ENCODE assay signal across 26 cellular contexts in the genomic region with DNA sequence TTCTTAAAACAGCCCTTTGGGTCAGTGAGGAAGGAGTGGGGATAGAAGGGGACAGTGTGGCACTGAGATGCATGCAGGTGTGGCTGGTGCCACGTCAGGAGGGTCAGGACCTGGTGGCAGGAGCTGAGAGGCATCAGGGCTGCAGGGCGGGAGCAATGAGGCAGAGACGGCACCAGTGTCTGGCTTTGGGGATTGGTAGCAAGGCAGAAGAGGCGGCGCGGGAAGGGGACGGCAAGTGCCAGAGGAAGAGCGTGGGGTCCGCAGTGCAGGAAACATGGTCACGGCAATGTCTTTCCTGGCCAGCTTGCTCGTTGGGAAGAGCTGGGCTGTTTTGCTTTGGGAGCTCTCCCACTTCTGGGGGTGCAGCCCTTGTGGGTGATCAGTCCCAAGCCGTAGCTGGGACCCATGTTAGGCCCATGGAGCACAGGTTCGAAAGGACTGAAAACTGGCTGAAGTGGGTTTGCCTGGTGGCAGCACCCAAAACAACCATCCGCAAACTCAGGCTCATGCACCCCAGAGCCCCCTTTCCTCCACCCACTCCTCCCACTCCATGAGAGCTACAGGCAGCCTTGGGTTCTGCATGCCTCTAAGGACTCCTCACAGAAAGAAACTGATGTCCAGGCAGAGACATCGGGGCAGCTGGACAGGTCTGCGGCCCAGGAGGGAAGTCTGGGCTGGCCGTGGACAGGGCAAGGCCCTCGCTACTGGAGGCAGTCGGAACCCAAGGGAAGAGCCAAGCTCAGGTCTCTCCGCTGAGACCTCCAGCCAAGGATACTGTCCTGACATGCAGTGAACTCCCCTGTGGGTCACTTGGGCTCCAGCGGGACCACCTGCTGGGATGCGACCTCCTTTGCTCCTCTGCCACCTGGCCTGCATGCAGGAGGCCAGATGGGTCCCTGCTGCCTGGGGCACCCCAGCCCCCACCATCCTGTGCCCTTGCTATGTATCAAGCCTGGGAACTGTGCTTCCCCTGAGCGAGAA.
A peak's percentile ranks its signal among the peaks of the same experiment; 100 is the strongest.
DNase-seq lines count a peak whose midpoint lies in the region; ATAC-seq and TF ChIP-seq lines count a peak whose summit lies in the region.
"Had no signal": no experiment of that assay in that cellular context is flagged by ENCODE, and none has a peak within 500 bp of the region (broad histone marks: within the 10 kb centered on the region; RNA-seq: fewer than 3 reads in every experiment).

No MANE protein-coding gene starts in this region.

- peaks cover 5% of the 10 kb centered on the region for H3K4me1 Mint-ChIP-seq in activated naive CD8-positive, alpha-beta T cell (ENCODE audit: low read depth)
- peaks cover 4% of the 10 kb centered on the region for H3K4me1 Mint-ChIP-seq in activated naive CD8-positive, alpha-beta T cell treated with anti-CD3 and anti-CD28 coated beads, Interleukin-2, amount 50 U/mL, for 24 hours
- no peaks in the 10 kb centered on the region for H3K4me1 Mint-ChIP-seq in endodermal cell
- H3K4me1 Mint-ChIP-seq: nephron progenitor cell had no signal

- H3K27me3 Mint-ChIP-seq in activated naive CD8-positive, alpha-beta T cell: peaks cover 2% of the 10 kb centered on the region
- H3K27me3 Mint-ChIP-seq in activated naive CD8-positive, alpha-beta T cell treated with anti-CD3 and anti-CD28 coated beads, Interleukin-2, amount 50 U/mL, for 24 hours: peaks cover 6% of the 10 kb centered on the region
- no peaks in the 10 kb centered on the region for H3K27me3 Mint-ChIP-seq in endodermal cell (ENCODE audit: insufficient read depth)

- H3K9me3 ChIP-seq in HEK293 (ENCODE audit: control insufficient read depth, insufficient read depth, low read depth, low read length) (no peaks in the 10 kb centered on the region), endodermal cell (ENCODE audit: control insufficient read depth, low read length) (peaks cover 4% of the 10 kb centered on the region), osteoblast (ENCODE audit: low read depth, low read length) (no peaks in the 10 kb centered on the region)
- H3K9me3 ChIP-seq: pancreas had no signal

- peaks cover 26% of the 10 kb centered on the region for H4K20me1 ChIP-seq in osteoblast (ENCODE audit: insufficient read depth, low read length)

- no peaks in the 10 kb centered on the region for H3K9me3 Mint-ChIP-seq in activated naive CD8-positive, alpha-beta T cell (ENCODE audit: low read depth)
- H3K9me3 Mint-ChIP-seq in activated naive CD8-positive, alpha-beta T cell treated with anti-CD3 and anti-CD28 coated beads, Interleukin-2, amount 50 U/mL, for 24 hours: peaks cover 4% of the 10 kb centered on the region
- peaks cover 22% of the 10 kb centered on the region for H3K9me3 Mint-ChIP-seq in endodermal cell

- H3K36me3 Mint-ChIP-seq in activated naive CD8-positive, alpha-beta T cell: no peaks in the 10 kb centered on the region
- no peaks in the 10 kb centered on the region for H3K36me3 Mint-ChIP-seq in activated naive CD8-positive, alpha-beta T cell treated with anti-CD3 and anti-CD28 coated beads, Interleukin-2, amount 50 U/mL, for 24 hours (ENCODE audit: low read depth)
- peaks cover 1% of the 10 kb centered on the region for H3K36me3 Mint-ChIP-seq in endodermal cell (ENCODE audit: low read depth)

- no peak for TF ChIP-seq CTCF in HEK293 (tag by site-specific recombination; IDR thresholded peaks at IDR 0.05)
- TF ChIP-seq CTCF in endodermal cell (conservative IDR thresholded peaks at IDR 0.05): no peak
- no peak for TF ChIP-seq CTCF in osteoblast (IDR thresholded peaks at IDR 0.05; ENCODE audit: extremely low read depth, low read depth, low read length)

- peak overlapping the region; percentile 57 for H3K4me3 Mint-ChIP-seq in activated naive CD8-positive, alpha-beta T cell
- H3K4me3 Mint-ChIP-seq in activated naive CD8-positive, alpha-beta T cell treated with anti-CD3 and anti-CD28 coated beads, Interleukin-2, amount 50 U/mL, for 24 hours: no peak overlapping the region
- no peak overlapping the region for H3K4me3 Mint-ChIP-seq in endodermal cell
- H3K4me3 Mint-ChIP-seq: CD4-positive, alpha-beta T cell; nephron progenitor cell had no signal

- ATAC-seq in activated naive CD8-positive, alpha-beta T cell treated with anti-CD3 and anti-CD28 coated beads, Interleukin-2, amount 50 U/mL, for 24 hours: no peak
- no peak for ATAC-seq in HG03520 (IDR thresholded peaks at IDR 0.05; ENCODE audit: unreplicated experiment)
- no peak for ATAC-seq in activated CD4-positive, CD25-positive, alpha-beta regulatory T cell treated with anti-CD3 and anti-CD28 coated beads, Interleukin-2, amount 50 U/mL, for 24 hours
- ATAC-seq: A549, heart left ventricle, pancreas had no signal

- H3K4me2 ChIP-seq in osteoblast (ENCODE audit: insufficient read depth, low read length): no peak overlapping the region
- H3K4me2 ChIP-seq: A549 had no signal

- DNase-seq in activated naive CD8-positive, alpha-beta T cell treated with anti-CD3 and anti-CD28 coated beads, Interleukin-2, amount 50 U/mL, for 24 hours: no peak
- peak; percentile 40 for DNase-seq in endodermal cell
- DNase-seq in osteoblast (ENCODE audit: insufficient read length, low spot score, missing footprints): peak; percentile 71
- no peak for DNase-seq in SKM-1 treated with dmso at 0.1 percent for 144 hours (lab: John Stamatoyannopoulos, UW; ENCODE audit: unreplicated experiment)
- DNase-seq: activated CD4-positive, alpha-beta T cell treated with anti-CD3 and anti-CD28 coated beads, Interleukin-2, amount 50 U/mL, for 48 hours; activated CD4-positive, CD25-positive, alpha-beta regulatory T cell treated with anti-CD3 and anti-CD28 coated beads, Interleukin-2, amount 50 U/mL, for 72 hours; anterior cingulate cortex; foreskin fibroblast; GM23248; kidney glomerular epithelial cell; NCI-H1092 treated with DMSO at 0.1 percent for 48 hours; NCI-H1694 treated with DMSO at 0.1 percent for 48 hours; NCI-H82; nephron progenitor cell; stimulated activated CD4-positive, alpha-beta T cell treated with anti-CD3 and anti-CD28 coated beads, Interleukin-4, amount 100 ng/mL, for 24 hours had no signal

- H3K27ac Mint-ChIP-seq in activated naive CD8-positive, alpha-beta T cell: no peak overlapping the region
- no peak overlapping the region for H3K27ac Mint-ChIP-seq in activated naive CD8-positive, alpha-beta T cell treated with anti-CD3 and anti-CD28 coated beads, Interleukin-2, amount 50 U/mL, for 24 hours
- no peak overlapping the region for H3K27ac Mint-ChIP-seq in endodermal cell
- H3K27ac Mint-ChIP-seq: CD4-positive, alpha-beta T cell; nephron progenitor cell had no signal

- H3K79me2 ChIP-seq in osteoblast (ENCODE audit: insufficient read depth, low read length): peaks cover 24% of the 10 kb centered on the region

- no peak overlapping the region for H3K27ac ChIP-seq in HEK293 (ENCODE audit: extremely low read depth, low read depth, low read length)
- H3K27ac ChIP-seq in endodermal cell (ENCODE audit: low read depth, low read length): no peak overlapping the region
- H3K27ac ChIP-seq in osteoblast (ENCODE audit: low read depth, low read length): no peak overlapping the region
- H3K27ac ChIP-seq: A549, esophagus muscularis mucosa, GM23248, heart left ventricle, pancreas, SK-N-MC, tibial nerve had no signal

- CTCF ChIA-PET in HEK293 (lab: Yijun Ruan, JAX): interaction anchor here (0.5 to 0.8 kb wide), 4 partner anchors 329 to 395 kb away, joined by 3 to 4 read pairs (median 3); no protein-coding TSS in a partner anchor

- H3K27me3 ChIP-seq in endodermal cell (ENCODE audit: control insufficient read depth, insufficient read depth, low read length, poor library complexity, severe bottlenecking): peaks cover 7% of the 10 kb centered on the region
- no peaks in the 10 kb centered on the region for H3K27me3 ChIP-seq in osteoblast (ENCODE audit: insufficient read depth, low read length)
- H3K27me3 ChIP-seq: esophagus muscularis mucosa, pancreas, tibial nerve had no signal

- no peak overlapping the region for H2AFZ ChIP-seq in osteoblast (ENCODE audit: low read length)
- H2AFZ ChIP-seq: GM23248 had no signal

- no peaks in the 10 kb centered on the region for H3K4me1 ChIP-seq in HEK293 (ENCODE audit: control insufficient read depth, insufficient read depth, low read length)
- no peaks in the 10 kb centered on the region for H3K4me1 ChIP-seq in endodermal cell (ENCODE audit: control insufficient read depth, insufficient read depth, low read length)
- peaks cover 10% of the 10 kb centered on the region for H3K4me1 ChIP-seq in osteoblast (ENCODE audit: insufficient read depth, low read length)
- H3K4me1 ChIP-seq: A549 had no signal

- H3K36me3 ChIP-seq in HEK293 (ENCODE audit: control insufficient read depth in 2 of 2, insufficient read depth in 1 of 2, low read length in 2 of 2) (no peaks in the 10 kb centered on the region), endodermal cell (ENCODE audit: control insufficient read depth, insufficient read depth, low read length) (no peaks in the 10 kb centered on the region), osteoblast (ENCODE audit: insufficient read depth, low read length) (peaks cover 22% of the 10 kb centered on the region)
- H3K36me3 ChIP-seq: esophagus muscularis mucosa, heart left ventricle, pancreas had no signal

- POLR2A ChIA-PET in HEK293 (lab: Yijun Ruan, JAX): no interaction called here

- H3K4me3 ChIP-seq in HEK293 (ENCODE audit: low read depth, low read length): no peak overlapping the region
- H3K4me3 ChIP-seq in endodermal cell (ENCODE audit: low read length): no peak overlapping the region
- no peak overlapping the region for H3K4me3 ChIP-seq in osteoblast (ENCODE audit: insufficient read depth, low read length)
- H3K4me3 ChIP-seq: A549, esophagus muscularis mucosa, GM23248, heart left ventricle, pancreas, SK-N-MC, tibial nerve had no signal

- no peak overlapping the region for H3K9ac ChIP-seq in endodermal cell (ENCODE audit: extremely low read depth, low read length, poor library complexity, severe bottlenecking)
- H3K9ac ChIP-seq: GM23248 had no signal

- 90 to 95% methylated on average over 22 to 23 of the region's 23 CpGs for WGBS in endodermal cell (ENCODE audit: insufficient coverage in 1 of 2, insufficient read length in 1 of 2), 2 experiments

TF ChIP-seq in HEK293, 187 proteins besides CTCF, POLR2A, EP300 and RAD21 (continues in another document):
- TF ChIP-seq, protein P1, sequence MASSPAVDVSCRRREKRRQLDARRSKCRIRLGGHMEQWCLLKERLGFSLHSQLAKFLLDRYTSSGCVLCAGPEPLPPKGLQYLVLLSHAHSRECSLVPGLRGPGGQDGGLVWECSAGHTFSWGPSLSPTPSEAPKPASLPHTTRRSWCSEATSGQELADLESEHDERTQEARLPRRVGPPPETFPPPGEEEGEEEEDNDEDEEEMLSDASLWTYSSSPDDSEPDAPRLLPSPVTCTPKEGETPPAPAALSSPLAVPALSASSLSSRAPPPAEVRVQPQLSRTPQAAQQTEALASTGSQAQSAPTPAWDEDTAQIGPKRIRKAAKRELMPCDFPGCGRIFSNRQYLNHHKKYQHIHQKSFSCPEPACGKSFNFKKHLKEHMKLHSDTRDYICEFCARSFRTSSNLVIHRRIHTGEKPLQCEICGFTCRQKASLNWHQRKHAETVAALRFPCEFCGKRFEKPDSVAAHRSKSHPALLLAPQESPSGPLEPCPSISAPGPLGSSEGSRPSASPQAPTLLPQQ (tag by site-specific recombination; IDR thresholded peaks at IDR 0.05): no peak

Comparison
In these comparisons a context has a peak if more than half of its experiments do, and no peak if none do; other contexts are left out.
1. DNase-seq: peak in endodermal cell (single experiment) and osteoblast (single experiment); none in activated naive CD8-positive, alpha-beta T cell treated with anti-CD3 and anti-CD28 coated beads, Interleukin-2, amount 50 U/mL, for 24 hours (single experiment) and SKM-1 treated with dmso at 0.1 percent for 144 hours (single experiment).